In genomic region chr5:102678267-102679058, GRCh38 we compare ENCODE assay signal across 19 cellular contexts.
A peak's percentile ranks its signal among the peaks of the same experiment; 100 is the strongest.
DNase-seq lines count a peak whose midpoint lies in the region; ATAC-seq and TF ChIP-seq lines count a peak whose summit lies in the region.
"Had no signal": no experiment of that assay in that cellular context is flagged by ENCODE, and none has a peak within 500 bp of the region (broad histone marks: within the 10 kb centered on the region; RNA-seq: fewer than 3 reads in every experiment).

No MANE protein-coding gene starts in this region.

- no peaks in the 10 kb centered on the region for H3K36me3 Mint-ChIP-seq in MCF 10A (ENCODE audit: insufficient read depth, unreplicated experiment)
- H3K36me3 Mint-ChIP-seq: activated naive CD8-positive, alpha-beta T cell treated with anti-CD3 and anti-CD28 coated beads, Interleukin-2, amount 10 ng/mL, durations not matched to agents 7 days and 5 days; stimulated activated memory B cell treated with anti-CD40 and anti-IgM and Interleukin-4, amounts not matched to agents 10 μg/mL and 1 μg/mL and 100 μg/mL, for 72 hours had no signal

- CTCF ChIA-PET in MCF 10A (lab: Yijun Ruan, JAX): interaction anchor here (0.7 to 1.3 kb wide), 4 partner anchors 29 to 362 kb away, joined by 3 read pairs; no protein-coding TSS in a partner anchor

- ATAC-seq in HG03520 (IDR thresholded peaks at IDR 0.05; ENCODE audit: unreplicated experiment): no peak
- ATAC-seq: pancreas; stimulated activated memory B cell treated with anti-CD40 and anti-IgM and Interleukin-4, amounts not matched to agents 10 μg/mL and 1 μg/mL and 100 μg/mL, for 72 hours had no signal

- no peaks in the 10 kb centered on the region for H3K27me3 ChIP-seq in breast epithelium
- H3K27me3 ChIP-seq: colonic mucosa, pancreas, upper lobe of left lung had no signal

- no peaks in the 10 kb centered on the region for H3K9me3 ChIP-seq in breast epithelium
- H3K9me3 ChIP-seq: colonic mucosa, left ventricle myocardium inferior, pancreas, upper lobe of left lung had no signal

- no peak overlapping the region for H3K4me3 ChIP-seq in breast epithelium
- H3K4me3 ChIP-seq: colonic mucosa, left ventricle myocardium inferior, pancreas, SK-N-MC, upper lobe of left lung had no signal

- no peaks in the 10 kb centered on the region for H3K27me3 Mint-ChIP-seq in MCF 10A (ENCODE audit: insufficient read depth, unreplicated experiment)
- H3K27me3 Mint-ChIP-seq: stimulated activated memory B cell treated with anti-CD40 and anti-IgM and Interleukin-4, amounts not matched to agents 10 μg/mL and 1 μg/mL and 100 μg/mL, for 72 hours had no signal

- TF ChIP-seq POLR2A in breast epithelium (IDR thresholded peaks at IDR 0.05): no peak

- no peak overlapping the region for H3K27ac Mint-ChIP-seq in MCF 10A (ENCODE audit: low read depth, unreplicated experiment)
- H3K27ac Mint-ChIP-seq: activated naive CD8-positive, alpha-beta T cell treated with anti-CD3 and anti-CD28 coated beads, Interleukin-2, amount 10 ng/mL, durations not matched to agents 7 days and 5 days; stimulated activated memory B cell treated with anti-CD40 and anti-IgM and Interleukin-4, amounts not matched to agents 10 μg/mL and 1 μg/mL and 100 μg/mL, for 72 hours had no signal

- peaks cover 6% of the 10 kb centered on the region for H3K4me1 Mint-ChIP-seq in MCF 10A (ENCODE audit: insufficient read depth, unreplicated experiment)
- H3K4me1 Mint-ChIP-seq: activated naive CD8-positive, alpha-beta T cell treated with anti-CD3 and anti-CD28 coated beads, Interleukin-2, amount 10 ng/mL, durations not matched to agents 7 days and 5 days; stimulated activated memory B cell treated with anti-CD40 and anti-IgM and Interleukin-4, amounts not matched to agents 10 μg/mL and 1 μg/mL and 100 μg/mL, for 72 hours had no signal

- no peaks in the 10 kb centered on the region for H3K9me3 Mint-ChIP-seq in MCF 10A (ENCODE audit: unreplicated experiment)
- H3K9me3 Mint-ChIP-seq: activated naive CD8-positive, alpha-beta T cell treated with anti-CD3 and anti-CD28 coated beads, Interleukin-2, amount 10 ng/mL, durations not matched to agents 7 days and 5 days; stimulated activated memory B cell treated with anti-CD40 and anti-IgM and Interleukin-4, amounts not matched to agents 10 μg/mL and 1 μg/mL and 100 μg/mL, for 72 hours had no signal

- peak; percentile 51 for DNase-seq in MCF 10A (ENCODE audit: unreplicated experiment)
- DNase-seq in breast epithelium (ENCODE audit: low spot score in 2 of 2): no peak
- peak; percentile 44 for DNase-seq in RPMI7951 (ENCODE audit: low read depth)
- DNase-seq in fibroblast of gingiva (ENCODE audit: low read depth): peak; percentile 58
- peak; percentile 53 for DNase-seq in stromal cell of bone marrow (ENCODE audit: low read depth)
- no peak for DNase-seq in activated T-cell treated with anti-CD3 and anti-CD28 coated beads, Interleukin-2, amount 50 U/mL, for 1 hour
- DNase-seq in NCI-H1694 treated with DMSO at 0.1 percent for 48 hours (lab: John Stamatoyannopoulos, UW): no peak
- DNase-seq: activated CD4-positive, alpha-beta T cell treated with anti-CD3 and anti-CD28 coated beads, Interleukin-2, amount 50 U/mL, for 48 hours; activated naive CD8-positive, alpha-beta T cell treated with anti-CD3 and anti-CD28 coated beads, Interleukin-2, amount 10 ng/mL, durations not matched to agents 7 days and 5 days; colonic mucosa; erythroblast; GF-D8; KBM-7; left ventricle myocardium inferior; pancreas; upper lobe of left lung had no signal

- BruUV-seq in MCF 10A (replicated peaks; lab: Mats Ljungman, UMichigan): no TSS peak

- POLR2A ChIA-PET in MCF 10A (lab: Yijun Ruan, JAX): interaction anchor here (1.2 kb wide), 1 partner anchor 78 kb away, joined by 4 read pairs; no protein-coding TSS in a partner anchor

- no peak for TF ChIP-seq CTCF in MCF 10A (IDR thresholded peaks at IDR 0.05; ENCODE audit: unreplicated experiment)
- no peak for TF ChIP-seq CTCF in breast epithelium (IDR thresholded peaks at IDR 0.05)

- H3K27ac ChIP-seq in breast epithelium: no peak overlapping the region
- H3K27ac ChIP-seq: colonic mucosa, left ventricle myocardium inferior, pancreas, SK-N-MC, upper lobe of left lung had no signal

- no peak overlapping the region for H3K4me3 Mint-ChIP-seq in MCF 10A (ENCODE audit: unreplicated experiment)
- H3K4me3 Mint-ChIP-seq: activated naive CD8-positive, alpha-beta T cell treated with anti-CD3 and anti-CD28 coated beads, Interleukin-2, amount 10 ng/mL, durations not matched to agents 7 days and 5 days; stimulated activated memory B cell treated with anti-CD40 and anti-IgM and Interleukin-4, amounts not matched to agents 10 μg/mL and 1 μg/mL and 100 μg/mL, for 72 hours had no signal

- no peaks in the 10 kb centered on the region for H3K4me1 ChIP-seq in breast epithelium
- H3K4me1 ChIP-seq: colonic mucosa, left ventricle myocardium inferior, pancreas, upper lobe of left lung had no signal

- no peaks in the 10 kb centered on the region for H3K36me3 ChIP-seq in breast epithelium
- H3K36me3 ChIP-seq: colonic mucosa, left ventricle myocardium inferior, pancreas, upper lobe of left lung had no signal

- intact Hi-C loops in MCF 10A (cut with micrococcal nuclease) (no loop called here), breast epithelium (cut with DNase I; ENCODE audit: low total_unique reads) (no loop called here)

Comparison
In these comparisons a context has a peak if more than half of its experiments do, and no peak if none do; other contexts are left out.
1. DNase-seq: peak in MCF 10A (single experiment), RPMI7951 (single experiment), fibroblast of gingiva (single experiment) and stromal cell of bone marrow (single experiment); none in breast epithelium (0 of 2), activated T-cell treated with anti-CD3 and anti-CD28 coated beads, Interleukin-2, amount 50 U/mL, for 1 hour (single experiment) and NCI-H1694 treated with DMSO at 0.1 percent for 48 hours (single experiment).